1 cellular context compared by ENCODE assay signal in the genomic region with DNA sequence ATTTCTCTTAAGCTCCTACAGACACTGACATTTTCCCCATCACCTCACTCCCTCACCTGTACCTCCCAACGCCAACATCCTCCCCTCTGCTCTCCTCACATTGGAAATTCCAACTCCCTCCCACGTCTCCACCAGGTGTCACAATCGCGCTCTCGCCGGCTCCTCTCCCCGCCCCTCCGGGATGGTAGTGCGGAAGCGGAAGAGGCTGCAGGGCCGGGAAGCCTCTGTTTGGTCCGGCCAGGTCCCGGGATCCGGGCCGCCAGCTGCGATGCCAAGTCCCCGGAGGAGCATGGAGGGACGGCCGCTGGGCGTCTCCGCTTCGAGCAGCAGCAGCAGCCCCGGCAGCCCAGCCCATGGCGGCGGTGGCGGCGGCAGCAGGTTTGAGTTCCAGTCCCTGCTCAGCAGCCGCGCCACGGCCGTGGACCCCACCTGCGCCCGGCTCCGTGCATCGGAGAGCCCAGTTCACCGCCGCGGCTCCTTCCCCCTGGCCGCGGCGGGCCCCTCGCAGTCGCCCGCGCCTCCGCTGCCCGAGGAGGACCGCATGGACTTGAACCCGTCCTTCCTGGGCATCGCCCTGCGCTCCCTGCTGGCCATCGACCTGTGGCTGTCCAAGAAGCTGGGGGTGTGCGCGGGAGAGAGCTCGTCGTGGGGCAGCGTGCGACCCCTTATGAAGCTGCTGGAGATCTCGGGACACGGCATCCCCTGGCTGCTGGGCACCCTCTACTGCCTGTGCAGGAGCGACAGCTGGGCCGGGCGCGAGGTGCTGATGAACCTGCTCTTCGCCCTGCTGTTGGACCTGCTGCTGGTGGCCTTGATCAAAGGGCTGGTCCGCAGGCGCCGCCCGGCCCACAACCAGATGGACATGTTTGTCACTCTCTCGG.
TF ChIP-seq lines count a peak whose summit lies in the region.

PLPP6 (plus strand) TSS at position 187 of the 881 bp plus-strand sequence; CDS start at position 269, 82 bp downstream.

TF ChIP-seq in H1, 55 proteins besides CTCF, POLR2A, EP300 and RAD21:
- peak; percentile 84 for TF ChIP-seq GABPA (IDR thresholded peaks at IDR 0.05; ENCODE audit: borderline replicate concordance, insufficient read depth, low read length)
- 0 out of 2 replicates have a peak, but pooled peaks have one; percentile 16 for TF ChIP-seq CHD2 (IDR thresholded peaks at IDR 0.05; ENCODE audit: low read length)
- 0 out of 2 replicates have a peak, but pooled peaks have one; percentile 12 for TF ChIP-seq SP1 (IDR thresholded peaks at IDR 0.05; ENCODE audit: low read depth, low read length)
- no peak; the same call in none of the 2 replicates for TF ChIP-seq RBBP5 (IDR thresholded peaks at IDR 0.05; ENCODE audit: borderline replicate concordance, low read depth, low read length)
- TF ChIP-seq, protein P1, sequence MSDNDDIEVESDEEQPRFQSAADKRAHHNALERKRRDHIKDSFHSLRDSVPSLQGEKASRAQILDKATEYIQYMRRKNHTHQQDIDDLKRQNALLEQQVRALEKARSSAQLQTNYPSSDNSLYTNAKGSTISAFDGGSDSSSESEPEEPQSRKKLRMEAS (IDR thresholded peaks at IDR 0.05) = peak; percentile 40; the same call in 1 of the 2 replicates
- no peak for TF ChIP-seq FOSL1 (IDR thresholded peaks at IDR 0.05; ENCODE audit: insufficient read depth, low read depth, low read length)
- TF ChIP-seq CHD7 (IDR thresholded peaks at IDR 0.05; ENCODE audit: insufficient replicate concordance, low read length) = no peak
- TF ChIP-seq TBP (IDR thresholded peaks at IDR 0.05; ENCODE audit: low read depth, low read length) = peak; percentile 84
- TF ChIP-seq JUN (IDR thresholded peaks at IDR 0.05; ENCODE audit: low read depth, low read length) = no peak
- peak; percentile 88 for TF ChIP-seq CEBPB (IDR thresholded peaks at IDR 0.05; ENCODE audit: low read depth, low read length)
- TF ChIP-seq ATF3 (IDR thresholded peaks at IDR 0.05; ENCODE audit: insufficient read depth, low read depth, low read length) = no peak
- TF ChIP-seq NANOG (IDR thresholded peaks at IDR 0.05; ENCODE audit: insufficient read depth, low read depth, low read length, poor library complexity, severe bottlenecking) = no peak
- 0 out of 2 replicates have a peak, but pooled peaks have one; percentile 23 for TF ChIP-seq KDM5A (IDR thresholded peaks at IDR 0.05; ENCODE audit: low read length)
- no peak for TF ChIP-seq SRF (IDR thresholded peaks at IDR 0.05; ENCODE audit: low read depth, low read length)
- peak; percentile 55; the same call in 1 of the 2 replicates for TF ChIP-seq YY1 (IDR thresholded peaks at IDR 0.05; ENCODE audit: low read depth, low read length)
- TF ChIP-seq HDAC2 (IDR thresholded peaks at IDR 0.05; ENCODE audit: borderline replicate concordance in 1 of 2, low read depth in 2 of 2, low read length in 2 of 2) = peak in 1 of 2 experiments; percentile 62; a peak in 2 of 4 replicates
- TF ChIP-seq TCF12 (IDR thresholded peaks at IDR 0.05; ENCODE audit: low read depth, low read length) = no peak
- no peak for TF ChIP-seq EZH2 (IDR thresholded peaks at IDR 0.05; ENCODE audit: low read depth, low read length, severe bottlenecking)
- peak; percentile 43 for TF ChIP-seq SAP30 (IDR thresholded peaks at IDR 0.05; ENCODE audit: insufficient read depth, insufficient replicate concordance, low read length)
- TF ChIP-seq, protein P2, sequence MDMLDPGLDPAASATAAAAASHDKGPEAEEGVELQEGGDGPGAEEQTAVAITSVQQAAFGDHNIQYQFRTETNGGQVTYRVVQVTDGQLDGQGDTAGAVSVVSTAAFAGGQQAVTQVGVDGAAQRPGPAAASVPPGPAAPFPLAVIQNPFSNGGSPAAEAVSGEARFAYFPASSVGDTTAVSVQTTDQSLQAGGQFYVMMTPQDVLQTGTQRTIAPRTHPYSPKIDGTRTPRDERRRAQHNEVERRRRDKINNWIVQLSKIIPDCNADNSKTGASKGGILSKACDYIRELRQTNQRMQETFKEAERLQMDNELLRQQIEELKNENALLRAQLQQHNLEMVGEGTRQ (IDR thresholded peaks at IDR 0.05; ENCODE audit: low read length) = no peak
- no peak for TF ChIP-seq ZNF274 (IDR thresholded peaks at IDR 0.05; ENCODE audit: borderline replicate concordance, extremely low read depth, low read length)
- peak; percentile 83 for TF ChIP-seq PHF8 (conservative IDR thresholded peaks at IDR 0.05; ENCODE audit: low read depth, low read length)
- peak; percentile 66 for TF ChIP-seq TAF7 (optimal IDR thresholded peaks at IDR 0.05; ENCODE audit: borderline replicate concordance, low read depth, low read length)
- TF ChIP-seq BACH1 (IDR thresholded peaks at IDR 0.05; ENCODE audit: low read length) = 0 out of 2 replicates have a peak, but pooled peaks have one; percentile 9
- TF ChIP-seq RNF2 (IDR thresholded peaks at IDR 0.05; ENCODE audit: borderline replicate concordance, low read depth, low read length, missing control alignments, poor library complexity, severe bottlenecking) = no peak
- peak; percentile 80 for TF ChIP-seq TEAD4 (IDR thresholded peaks at IDR 0.05; ENCODE audit: low read depth, low read length)
- TF ChIP-seq CHD1 (IDR thresholded peaks at IDR 0.05; ENCODE audit: low read depth, low read length) = no peak
- TF ChIP-seq EGR1 (IDR thresholded peaks at IDR 0.05; ENCODE audit: borderline replicate concordance, low read depth, low read length) = peak; percentile 77
- TF ChIP-seq TAF1 (IDR thresholded peaks at IDR 0.05; ENCODE audit: low read depth, low read length) = peak; percentile 75
- TF ChIP-seq SIN3A (conservative IDR thresholded peaks at IDR 0.05 in 1 of 2, IDR thresholded peaks at IDR 0.05 in 1 of 2; ENCODE audit: low read depth in 1 of 2, low read length in 2 of 2) = peak; percentile 86 to 92; a peak in 3 of 4 replicates
- TF ChIP-seq, protein P3, sequence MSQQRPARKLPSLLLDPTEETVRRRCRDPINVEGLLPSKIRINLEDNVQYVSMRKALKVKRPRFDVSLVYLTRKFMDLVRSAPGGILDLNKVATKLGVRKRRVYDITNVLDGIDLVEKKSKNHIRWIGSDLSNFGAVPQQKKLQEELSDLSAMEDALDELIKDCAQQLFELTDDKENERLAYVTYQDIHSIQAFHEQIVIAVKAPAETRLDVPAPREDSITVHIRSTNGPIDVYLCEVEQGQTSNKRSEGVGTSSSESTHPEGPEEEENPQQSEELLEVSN (IDR thresholded peaks at IDR 0.05) = peak; percentile 60
- 0 out of 2 replicates have a peak, but pooled peaks have one; percentile 5 for TF ChIP-seq BRCA1 (IDR thresholded peaks at IDR 0.05; ENCODE audit: low read depth, low read length)
- no peak for TF ChIP-seq RXRA (IDR thresholded peaks at IDR 0.05; ENCODE audit: insufficient read depth, low read depth, low read length)
- no peak for TF ChIP-seq SP2 (IDR thresholded peaks at IDR 0.05; ENCODE audit: low read length)
- no peak for TF ChIP-seq SIRT6 (IDR thresholded peaks at IDR 0.05; ENCODE audit: low read length)
- peak; percentile 90 for TF ChIP-seq ASH2L (IDR thresholded peaks at IDR 0.05; ENCODE audit: low read length)
- no peak for TF ChIP-seq HDAC6 (IDR thresholded peaks at IDR 0.05; ENCODE audit: low read depth, low read length)
- peak; percentile 47; the same call in 1 of the 2 replicates for TF ChIP-seq GTF2F1 (IDR thresholded peaks at IDR 0.05; ENCODE audit: borderline replicate concordance, low read depth, low read length)
- TF ChIP-seq KDM4A (IDR thresholded peaks at IDR 0.05; ENCODE audit: low read depth, low read length, severe bottlenecking) = peak; percentile 95
- TF ChIP-seq ATF2 (IDR thresholded peaks at IDR 0.05; ENCODE audit: low read length) = no peak
- no peak for TF ChIP-seq RFX5 (IDR thresholded peaks at IDR 0.05; ENCODE audit: borderline replicate concordance, low read depth, low read length)
- no peak for TF ChIP-seq KDM1A (IDR thresholded peaks at IDR 0.05; ENCODE audit: borderline replicate concordance, low read length)
- peak; percentile 38; the same call in 1 of the 2 replicates for TF ChIP-seq SUZ12 (IDR thresholded peaks at IDR 0.05; ENCODE audit: low read length)
- peak; percentile 40; the same call in 1 of the 2 replicates for TF ChIP-seq CREB1 (IDR thresholded peaks at IDR 0.05)
- TF ChIP-seq JUND (IDR thresholded peaks at IDR 0.05; ENCODE audit: low read length) = peak; percentile 40; the same call in 1 of the 2 replicates
TF ChIP-seq in H1: peak in this region for 25.
